In the genomic region with DNA sequence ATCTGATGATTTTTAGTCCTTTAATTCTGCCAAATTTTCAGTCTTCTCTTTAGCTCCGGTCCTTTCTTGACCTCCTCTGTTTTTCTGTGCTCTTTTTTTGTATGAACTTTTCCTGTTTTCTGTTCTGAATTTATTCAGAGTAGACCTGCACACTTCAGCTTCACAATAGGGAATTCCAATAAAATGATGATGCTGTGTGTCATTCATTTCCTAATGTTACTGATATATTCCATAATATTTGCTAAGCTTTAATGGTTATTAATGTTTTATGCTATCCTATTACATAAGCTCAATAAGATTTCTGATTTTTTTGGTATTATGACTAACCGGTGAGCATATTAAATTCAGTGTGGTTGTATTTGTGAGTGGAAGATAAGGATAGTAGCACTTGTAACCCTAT, we compare ENCODE assay signal across 1 cellular context.
TF ChIP-seq lines count a peak whose summit lies in the region.

No MANE protein-coding gene starts in this region.

TF ChIP-seq in endothelial cell of umbilical vein, 7 proteins besides CTCF, POLR2A, EP300 and RAD21:
- TF ChIP-seq POLR2AphosphoS5 (IDR thresholded peaks at IDR 0.05; ENCODE audit: insufficient read depth, low read depth, low read length) (no peak), MYC (IDR thresholded peaks at IDR 0.05; ENCODE audit: low read depth, low read length) (no peak), JUN (IDR thresholded peaks at IDR 0.05; ENCODE audit: borderline replicate concordance, insufficient read depth, insufficient read length, low read depth) (no peak), GATA2 (IDR thresholded peaks at IDR 0.05; ENCODE audit: insufficient read depth, insufficient read length, low read depth, low read length) (no peak), FOS (IDR thresholded peaks at IDR 0.05; ENCODE audit: borderline replicate concordance, insufficient read depth, low read length) (no peak), EZH2 (IDR thresholded peaks at IDR 0.05; ENCODE audit: borderline replicate concordance, low read depth, low read length, severe bottlenecking) (no peak)
- TF ChIP-seq, protein P1, sequence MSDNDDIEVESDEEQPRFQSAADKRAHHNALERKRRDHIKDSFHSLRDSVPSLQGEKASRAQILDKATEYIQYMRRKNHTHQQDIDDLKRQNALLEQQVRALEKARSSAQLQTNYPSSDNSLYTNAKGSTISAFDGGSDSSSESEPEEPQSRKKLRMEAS (IDR thresholded peaks at IDR 0.05; ENCODE audit: insufficient read depth, insufficient read length), result no peak
